In genomic region chr12:45010051-45010450, GRCh38 we compare ENCODE assay signal across 21 cellular contexts. TPM values are rescaled to one million over a fixed set of nuclear protein-coding genes. Genes with fewer than 3 reads are reported as not detected.
"Had no signal": no experiment of that assay in that cellular context is flagged by ENCODE, and none has a peak within 500 bp of the region (broad histone marks: within the 10 kb centered on the region; RNA-seq: fewer than 3 reads in every experiment).

No MANE protein-coding gene starts in this region.

- H3K4me3 ChIP-seq: stomach, testis, upper lobe of left lung had no signal

- H3K27ac Mint-ChIP-seq: activated CD8-positive, alpha-beta T cell treated with anti-CD3 and anti-CD28 coated beads for 36 hours; activated naive CD4-positive, alpha-beta T cell treated with anti-CD3 and anti-CD28 coated beads, Interleukin-2, amount 50 U/mL, for 72 hours; natural killer cell; WTC11 had no signal

- DNase-seq: activated CD4-positive, alpha-beta T cell treated with anti-CD3 and anti-CD28 coated beads for 4 hours; activated CD8-positive, alpha-beta T cell treated with anti-CD3 and anti-CD28 coated beads for 36 hours; activated effector memory CD4-positive, alpha-beta T cell treated with anti-CD3 and anti-CD28 coated beads, Interleukin-2, amount 50 U/mL, for 16 hours; activated T-cell treated with anti-CD3 and anti-CD28 coated beads, Interleukin-2, amount 50 U/mL, for 4 hours; central memory CD4-positive, alpha-beta T cell; cortex of kidney; effector CD4-positive, alpha-beta T cell; foreskin melanocyte; left ventricle myocardium superior; mesenchymal stem cell; natural killer cell; stimulated activated CD4-positive, alpha-beta T cell treated with anti-CD3 and anti-CD28 coated beads, Interleukin-1b, Interleukin-23, amount 100 ng/mL, for 48 hours; stomach; testis; upper lobe of left lung had no signal

- H3K27ac ChIP-seq: neutrophil, stomach, testis, upper lobe of left lung had no signal

- H3K27me3 ChIP-seq: neutrophil, stomach, testis, upper lobe of left lung had no signal

- H3K9me3 ChIP-seq: neutrophil, stomach, testis, upper lobe of left lung had no signal

- ATAC-seq: activated CD8-positive, alpha-beta T cell treated with anti-CD3 and anti-CD28 coated beads for 36 hours; activated naive CD4-positive, alpha-beta T cell treated with anti-CD3 and anti-CD28 coated beads, Interleukin-2, amount 50 U/mL, for 72 hours; activated T-cell treated with anti-CD3 and anti-CD28 coated beads, Interleukin-2, amount 50 U/mL, for 4 hours; left ventricle myocardium superior; natural killer cell; WTC11 had no signal

- H3K4me1 ChIP-seq: stomach, testis, upper lobe of left lung had no signal

- H3K36me3 ChIP-seq: neutrophil, stomach, upper lobe of left lung had no signal

- H3K9me3 Mint-ChIP-seq: activated CD8-positive, alpha-beta T cell treated with anti-CD3 and anti-CD28 coated beads for 36 hours; activated naive CD4-positive, alpha-beta T cell treated with anti-CD3 and anti-CD28 coated beads, Interleukin-2, amount 50 U/mL, for 72 hours; activated T-cell treated with anti-CD3 and anti-CD28 coated beads, Interleukin-2, amount 50 U/mL, for 4 hours; natural killer cell; WTC11 had no signal

- H3K36me3 Mint-ChIP-seq: activated naive CD4-positive, alpha-beta T cell treated with anti-CD3 and anti-CD28 coated beads, Interleukin-2, amount 50 U/mL, for 72 hours; natural killer cell; WTC11 had no signal

- H3K4me1 Mint-ChIP-seq: natural killer cell, WTC11 had no signal

- H3K4me3 Mint-ChIP-seq: activated CD8-positive, alpha-beta T cell treated with anti-CD3 and anti-CD28 coated beads for 36 hours; activated T-cell treated with anti-CD3 and anti-CD28 coated beads, Interleukin-2, amount 50 U/mL, for 4 hours; natural killer cell; WTC11 had no signal

RNA-seq across cellular contexts. Expression of gene DBX2, which starts 40.8 kb away (rescaled TPM):
- total RNA-seq: activated CD8-positive, alpha-beta T cell treated with anti-CD3 and anti-CD28 coated beads for 36 hours; activated naive CD4-positive, alpha-beta T cell treated with anti-CD3 and anti-CD28 coated beads, Interleukin-2, amount 50 U/mL, for 72 hours; activated T-cell treated with anti-CD3 and anti-CD28 coated beads, Interleukin-2, amount 50 U/mL, for 4 hours; kidney epithelial cell; natural killer cell; renal cortical epithelial cell; stomach; T-helper 2 cell treated with Interferon-gamma antibody and Interleukin-4, amounts not matched to agents 100 ng/mL and 5 ng/mL, for 36 hours; upper lobe of left lung had no signal
- polyA plus RNA-seq: stomach had no signal
